In the genomic region with DNA sequence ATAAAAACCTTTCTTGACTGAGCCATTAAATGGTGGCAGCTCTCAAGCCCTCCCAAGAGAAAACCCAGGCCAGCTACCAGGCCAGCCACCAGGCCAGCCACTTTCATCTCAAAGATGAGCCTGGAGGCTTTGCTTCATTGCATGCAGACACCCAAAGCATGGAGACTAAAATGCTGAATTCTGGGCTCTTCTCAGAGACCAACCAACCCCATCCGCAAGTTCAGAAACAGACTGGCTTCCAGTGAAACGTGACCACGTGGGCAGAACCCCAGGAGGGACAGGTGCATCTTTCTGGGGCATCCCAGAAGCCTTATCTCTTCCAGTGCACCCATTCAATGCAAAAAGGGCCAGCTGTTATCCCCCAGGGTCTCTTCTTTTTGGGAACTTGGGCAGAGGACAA, we compare ENCODE assay signal across 21 cellular contexts. TPM values are rescaled to one million over a fixed set of nuclear protein-coding genes. Genes with fewer than 3 reads are reported as not detected.
"Had no signal": no experiment of that assay in that cellular context is flagged by ENCODE, and none has a peak within 500 bp of the region (broad histone marks: within the 10 kb centered on the region; RNA-seq: fewer than 3 reads in every experiment).

No MANE protein-coding gene starts in this region.

- H3K27ac ChIP-seq: body of pancreas, left lung, tibial nerve, uterus had no signal

- ATAC-seq: activated CD8-positive, alpha-beta T cell treated with anti-CD3 and anti-CD28 coated beads, Interleukin-2, amount 10 ng/mL, durations not matched to agents 7 days and 5 days; body of pancreas; left lung; naive thymus-derived CD8-positive, alpha-beta T cell had no signal

- H3K27me3 ChIP-seq: body of pancreas, left lung, tibial nerve, uterus had no signal

- H3K9me3 ChIP-seq: body of pancreas, left lung, mucosa of descending colon, tibial nerve, uterus had no signal

- H3K9me3 Mint-ChIP-seq: activated CD4-positive, alpha-beta T cell treated with anti-CD3 and anti-CD28 coated beads, Interleukin-2, amount 10 ng/mL, durations not matched to agents 24 days and 14 days; naive thymus-derived CD8-positive, alpha-beta T cell had no signal

- H3K4me1 ChIP-seq: body of pancreas, uterus had no signal

- H3K27ac Mint-ChIP-seq: activated CD4-positive, alpha-beta T cell treated with anti-CD3 and anti-CD28 coated beads, Interleukin-2, amount 10 ng/mL, durations not matched to agents 24 days and 14 days; activated CD8-positive, alpha-beta T cell treated with anti-CD3 and anti-CD28 coated beads, Interleukin-2, amount 10 ng/mL, durations not matched to agents 7 days and 5 days; activated naive CD8-positive, alpha-beta T cell; naive thymus-derived CD8-positive, alpha-beta T cell had no signal

- DNase-seq: activated CD4-positive, alpha-beta T cell treated with anti-CD3 and anti-CD28 coated beads, Interleukin-2, amount 10 ng/mL, durations not matched to agents 24 days and 14 days; activated CD4-positive, CD25-positive, alpha-beta regulatory T cell; activated CD8-positive, alpha-beta memory T cell treated with anti-CD3 and anti-CD28 coated beads, Interleukin-2, amount 50 U/mL, for 4 hours; activated CD8-positive, alpha-beta T cell treated with anti-CD3 and anti-CD28 coated beads, Interleukin-2, amount 10 ng/mL, durations not matched to agents 7 days and 5 days; activated gamma-delta T cell treated with Interleukin-2 at 50 U/mL for 16 hours; amniotic stem cell; body of pancreas; caudate nucleus; erythroblast; hypothalamus; kidney; left lung; mucosa of descending colon; naive thymus-derived CD8-positive, alpha-beta T cell; nucleus accumbens; retina; stimulated activated CD4-positive, alpha-beta T cell treated with anti-CD3 and anti-CD28 coated beads, Interleukin-2, amount 100 ng/mL, for 48 hours; stimulated activated naive CD4-positive, alpha-beta T cell; uterus had no signal

- H3K36me3 Mint-ChIP-seq: activated naive CD8-positive, alpha-beta T cell; naive thymus-derived CD8-positive, alpha-beta T cell had no signal

- H3K4me3 Mint-ChIP-seq: activated CD4-positive, alpha-beta T cell treated with anti-CD3 and anti-CD28 coated beads, Interleukin-2, amount 10 ng/mL, durations not matched to agents 24 days and 14 days; activated CD8-positive, alpha-beta T cell treated with anti-CD3 and anti-CD28 coated beads, Interleukin-2, amount 10 ng/mL, durations not matched to agents 7 days and 5 days; activated naive CD8-positive, alpha-beta T cell had no signal

- H3K27me3 Mint-ChIP-seq: activated naive CD8-positive, alpha-beta T cell had no signal

- H3K36me3 ChIP-seq: left lung, tibial nerve, uterus had no signal

- H3K4me3 ChIP-seq: body of pancreas, left lung, mucosa of descending colon, tibial nerve, uterus had no signal

RNA-seq across cellular contexts. Expression of a gene that starts 20.9 kb away (rescaled TPM):
- total RNA-seq: activated CD8-positive, alpha-beta T cell treated with anti-CD3 and anti-CD28 coated beads, Interleukin-2, amount 10 ng/mL, durations not matched to agents 7 days and 5 days had no signal
